In the genomic region with DNA sequence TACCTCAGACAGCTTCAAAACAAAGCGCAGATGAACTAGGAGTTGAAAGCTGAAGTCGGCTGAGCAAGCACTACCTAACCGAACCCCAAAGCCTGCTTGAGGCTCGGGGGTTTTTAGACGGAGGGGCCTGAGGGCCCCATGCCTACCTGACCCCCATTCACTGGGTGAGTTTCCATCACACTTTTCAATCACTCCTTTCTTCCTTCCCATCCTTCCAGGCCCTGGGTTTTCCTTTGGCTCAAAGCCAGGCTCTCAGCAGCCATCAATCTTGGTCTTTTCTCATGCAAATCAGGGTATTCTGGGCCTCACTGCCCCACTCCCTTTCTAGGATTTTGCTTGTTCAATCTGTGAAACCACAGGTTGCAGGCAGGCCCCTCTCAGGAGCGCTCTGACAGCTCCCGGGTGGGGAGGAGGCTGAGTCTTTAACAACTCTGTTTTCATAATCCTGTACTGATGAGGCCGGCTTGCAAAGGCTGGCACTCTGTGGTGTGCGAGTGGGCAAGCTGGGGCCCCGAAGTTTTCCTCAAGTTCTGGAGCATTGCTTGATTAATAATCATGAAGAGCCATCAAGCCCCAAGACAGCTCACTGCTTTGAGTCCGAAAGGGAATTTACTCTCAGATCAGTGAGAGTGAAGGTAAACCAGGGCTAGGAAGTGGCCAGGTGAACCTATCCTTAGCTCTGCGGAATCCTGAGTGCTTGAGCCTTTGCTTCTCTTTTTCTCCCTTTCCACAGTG, we compare ENCODE assay signal across 9 cellular contexts.
DNase-seq lines count a peak whose midpoint lies in the region; ATAC-seq, FAIRE-seq and TF ChIP-seq lines count a peak whose summit lies in the region.
"Had no signal": no experiment of that assay in that cellular context is flagged by ENCODE, and none has a peak within 500 bp of the region (broad histone marks: within the 10 kb centered on the region; RNA-seq: fewer than 3 reads in every experiment).

No MANE protein-coding gene starts in this region.

- H4K20me1 ChIP-seq in smooth muscle cell (ENCODE audit: low read depth) = no peaks in the 10 kb centered on the region

- peaks cover 30% of the 10 kb centered on the region for H3K4me1 Mint-ChIP-seq in activated T-helper 2 cell treated with anti-CD3 and anti-CD28 coated beads, Interferon-gamma antibody, Interleukin-2, Interleukin-4, amounts not matched to agents 10 μg/mL and 5 μg/mL and 100 μg/mL, durations not matched to agents 14 hours and 24 hours and 36 hours (ENCODE audit: low read depth)

- peak overlapping the region; percentile 20 for H3K4me3 Mint-ChIP-seq in activated T-helper 2 cell treated with anti-CD3 and anti-CD28 coated beads, Interferon-gamma antibody, Interleukin-2, Interleukin-4, amounts not matched to agents 10 μg/mL and 5 μg/mL and 100 μg/mL, durations not matched to agents 14 hours and 24 hours and 36 hours (ENCODE audit: low read depth)
- H3K4me3 Mint-ChIP-seq: activated naive CD4-positive, alpha-beta T cell treated with anti-CD3 and anti-CD28 coated beads, Interleukin-2, amount 50 U/mL, for 24 hours had no signal

- H3K27me3 Mint-ChIP-seq in activated T-helper 2 cell treated with anti-CD3 and anti-CD28 coated beads, Interferon-gamma antibody, Interleukin-2, Interleukin-4, amounts not matched to agents 10 μg/mL and 5 μg/mL and 100 μg/mL, durations not matched to agents 14 hours and 24 hours and 36 hours (ENCODE audit: low read depth) = no peaks in the 10 kb centered on the region
- H3K27me3 Mint-ChIP-seq: activated naive CD4-positive, alpha-beta T cell treated with anti-CD3 and anti-CD28 coated beads, Interleukin-2, amount 50 U/mL, for 24 hours had no signal

- no peak overlapping the region for H3K4me3 ChIP-seq in smooth muscle cell
- H3K4me3 ChIP-seq in kidney (ENCODE audit: low read length in 2 of 2) = no peak overlapping the region
- no peak overlapping the region for H3K4me3 ChIP-seq in stomach

- no peak overlapping the region for H3K9ac ChIP-seq in smooth muscle cell (ENCODE audit: low read depth)
- H3K9ac ChIP-seq in kidney (ENCODE audit: low read length in 2 of 2) = no peak overlapping the region

- TF ChIP-seq EP300 in stomach (IDR thresholded peaks at IDR 0.05) = no peak

- peak overlapping the region; percentile 53 for H3K27ac Mint-ChIP-seq in activated T-helper 2 cell treated with anti-CD3 and anti-CD28 coated beads, Interferon-gamma antibody, Interleukin-2, Interleukin-4, amounts not matched to agents 10 μg/mL and 5 μg/mL and 100 μg/mL, durations not matched to agents 14 hours and 24 hours and 36 hours
- H3K27ac Mint-ChIP-seq: activated naive CD4-positive, alpha-beta T cell treated with anti-CD3 and anti-CD28 coated beads, Interleukin-2, amount 50 U/mL, for 24 hours had no signal

- peak; percentile 85 for ATAC-seq in GM18873 (IDR thresholded peaks at IDR 0.05; ENCODE audit: low FRiP score, unreplicated experiment)
- ATAC-seq in HG03103 (IDR thresholded peaks at IDR 0.05; ENCODE audit: low read depth, unreplicated experiment) = peak; percentile 80
- no peak for ATAC-seq in GM19397 (IDR thresholded peaks at IDR 0.05; ENCODE audit: unreplicated experiment)

- no peaks in the 10 kb centered on the region for H3K36me3 Mint-ChIP-seq in activated T-helper 2 cell treated with anti-CD3 and anti-CD28 coated beads, Interferon-gamma antibody, Interleukin-2, Interleukin-4, amounts not matched to agents 10 μg/mL and 5 μg/mL and 100 μg/mL, durations not matched to agents 14 hours and 24 hours and 36 hours (ENCODE audit: low read depth)
- H3K36me3 Mint-ChIP-seq: activated naive CD4-positive, alpha-beta T cell treated with anti-CD3 and anti-CD28 coated beads, Interleukin-2, amount 50 U/mL, for 24 hours had no signal

- peaks cover 4% of the 10 kb centered on the region for H3F3A ChIP-seq in smooth muscle cell (ENCODE audit: low read depth)

- TF ChIP-seq POLR2A in stomach (IDR thresholded peaks at IDR 0.05) = no peak

- 29% methylated on average over 12 of the region's 12 CpGs for WGBS in smooth muscle cell (ENCODE audit: low lambda C conversion rate)
- 65 to 79% (median 69%) methylated on average over 12 of the region's 12 CpGs for WGBS in stomach, 5 donors

- TF ChIP-seq CTCF in smooth muscle cell (IDR thresholded peaks at IDR 0.05; ENCODE audit: borderline replicate concordance, insufficient read depth, poor library complexity, severe bottlenecking) = no peak
- TF ChIP-seq CTCF in kidney (IDR thresholded peaks at IDR 0.05; ENCODE audit: borderline replicate concordance, extremely low read depth, insufficient read depth) = no peak
- TF ChIP-seq CTCF in stomach (IDR thresholded peaks at IDR 0.05) = no peak

- H3K27ac ChIP-seq in smooth muscle cell (ENCODE audit: low read depth) (peak overlapping the region; percentile 47), kidney (ENCODE audit: low read depth in 2 of 2, low read length in 2 of 2) (no peak overlapping the region), stomach (no peak overlapping the region)

- no peaks in the 10 kb centered on the region for H3K79me2 ChIP-seq in smooth muscle cell (ENCODE audit: low read depth)

- intact Hi-C loops in activated T-helper 2 cell treated with anti-CD3 and anti-CD28 coated beads, Interferon-gamma antibody, Interleukin-2, Interleukin-4, amounts not matched to agents 10 μg/mL and 5 μg/mL and 100 μg/mL, durations not matched to agents 14 hours and 24 hours and 36 hours (cut with micrococcal nuclease) = loop anchor here (1.0 kb wide), 2 partner anchors 39 to 90 kb away; no protein-coding TSS in a partner anchor
- intact Hi-C loops in kidney (cut with DNase I) = no loop called here
- intact Hi-C loops in stomach (cut with DNase I; ENCODE audit: low total_unique reads) = no loop called here

- H3K9me3 ChIP-seq in smooth muscle cell (replicated peaks; ENCODE audit: low read depth) (no peaks in the 10 kb centered on the region), kidney (ENCODE audit: control insufficient read depth in 1 of 2, low read length in 2 of 2) (no peaks in the 10 kb centered on the region), stomach (no peaks in the 10 kb centered on the region)

- H2AFZ ChIP-seq in smooth muscle cell (ENCODE audit: low read depth) = peak overlapping the region; percentile 11

- H3K27me3 ChIP-seq in smooth muscle cell (ENCODE audit: low read depth) (no peaks in the 10 kb centered on the region), stomach (no peaks in the 10 kb centered on the region)

- DNase-seq in activated T-helper 2 cell treated with anti-CD3 and anti-CD28 coated beads, Interferon-gamma antibody, Interleukin-2, Interleukin-4, amounts not matched to agents 10 μg/mL and 5 μg/mL and 100 μg/mL, durations not matched to agents 14 hours and 24 hours and 36 hours (ENCODE audit: low spot score) = no peak
- no peak for DNase-seq in smooth muscle cell (lab: John Stamatoyannopoulos, UW; ENCODE audit: unreplicated experiment)
- DNase-seq in NCI-H1092 treated with DMSO at 0.1 percent for 48 hours (lab: John Stamatoyannopoulos, UW) = no peak
- DNase-seq in kidney = no peak
- DNase-seq in stomach = no peak

- no peaks in the 10 kb centered on the region for H3K36me3 ChIP-seq in smooth muscle cell (ENCODE audit: low read depth)
- peaks cover 0 to 2% of the 10 kb centered on the region in 2 donors for H3K36me3 ChIP-seq in kidney (ENCODE audit: control insufficient read depth in 1 of 2, insufficient read depth in 2 of 2, low read length in 2 of 2)
- no peaks in the 10 kb centered on the region for H3K36me3 ChIP-seq in stomach

- peaks cover 31% of the 10 kb centered on the region for H3K4me1 ChIP-seq in smooth muscle cell (ENCODE audit: low read depth)
- H3K4me1 ChIP-seq in kidney (ENCODE audit: control insufficient read depth in 1 of 2, insufficient read depth in 1 of 2, low read depth in 1 of 2, low read length in 2 of 2) = no peaks in the 10 kb centered on the region
- H3K4me1 ChIP-seq in stomach = no peaks in the 10 kb centered on the region

- no peaks in the 10 kb centered on the region for H3K9me3 Mint-ChIP-seq in activated T-helper 2 cell treated with anti-CD3 and anti-CD28 coated beads, Interferon-gamma antibody, Interleukin-2, Interleukin-4, amounts not matched to agents 10 μg/mL and 5 μg/mL and 100 μg/mL, durations not matched to agents 14 hours and 24 hours and 36 hours
- H3K9me3 Mint-ChIP-seq: activated naive CD4-positive, alpha-beta T cell treated with anti-CD3 and anti-CD28 coated beads, Interleukin-2, amount 50 U/mL, for 24 hours had no signal

- FAIRE-seq in kidney (lab: Jason Lieb, UNC) = no peak

- peak overlapping the region; percentile 64 for H3K4me2 ChIP-seq in smooth muscle cell
